8 cellular contexts compared by ENCODE assay signal in genomic region chr13:99982021-99982740, GRCh38. TPM values are rescaled to one million over a fixed set of nuclear protein-coding genes. Genes with fewer than 3 reads are reported as not detected.
A peak's percentile ranks its signal among the peaks of the same experiment; 100 is the strongest.
DNase-seq lines count a peak whose midpoint lies in the region; ATAC-seq and TF ChIP-seq lines count a peak whose summit lies in the region.

No MANE protein-coding gene starts in this region.

- H3K36me3 ChIP-seq in HUES6 (ENCODE audit: control insufficient read depth, insufficient read depth, low read length) (peaks cover 24% of the 10 kb centered on the region), body of pancreas (replicated peaks in 1 of 2; ENCODE audit: insufficient read depth in 1 of 2, low read depth in 2 of 2) (no peaks in the 10 kb centered on the region), lung (ENCODE audit: control insufficient read depth in 2 of 2, insufficient read depth in 2 of 2, low read length in 2 of 2) (no peaks in the 10 kb centered on the region)

- 2% methylated on average over 93 of the region's 101 CpGs; no CpG with 5 or more reads in 1 of the 2 donors for WGBS in body of pancreas, 2 donors
- 2% methylated on average over 75 to 101 of the region's 101 CpGs for WGBS in lung, 2 donors

- H3K4me3 ChIP-seq in AG09309 (ENCODE audit: control insufficient read depth, low read depth, low read length) (peak overlapping the region; percentile 75), HUES6 (ENCODE audit: low read depth, low read length) (peak overlapping the region; percentile 86), body of pancreas (no peak overlapping the region), lung (peak overlapping the region; percentile 28)

- no peak for TF ChIP-seq POLR2A in body of pancreas (IDR thresholded peaks at IDR 0.05)

- ATAC-seq in body of pancreas: peak; percentile 14
- no peak for ATAC-seq in lung (ENCODE audit: insufficient read depth, low FRiP score)

- peak overlapping the region; percentile 72; the same call in 1 of the 2 replicates for H3K27ac ChIP-seq in HUES6 (ENCODE audit: low read depth, low read length)
- no peak overlapping the region for H3K27ac ChIP-seq in body of pancreas
- no peak overlapping the region for H3K27ac ChIP-seq in lung (ENCODE audit: low read depth in 1 of 2, low read length in 1 of 2)

- intact Hi-C loops in body of pancreas (cut with DNase I): no loop called here

- DNase-seq in AG09309 (ENCODE audit: low read depth) (no peak), body of pancreas (no peak), lung (ENCODE audit: low spot score) (no peak), NCI-H2081 treated with DMSO at 0.1 percent for 48 hours (lab: John Stamatoyannopoulos, UW) (no peak), anterior cingulate cortex (lab: John Stamatoyannopoulos, UW) (no peak), KG1 (lab: John Stamatoyannopoulos, UW) (no peak)
- DNase-seq in activated CD4-positive, alpha-beta T cell treated with anti-CD3 and anti-CD28 coated beads for 4 hours: no peak

- TF ChIP-seq CTCF in AG09309 (IDR thresholded peaks at IDR 0.05; ENCODE audit: control insufficient read depth, insufficient read depth, low read depth, low read length, missing control alignments) (no peak), body of pancreas (IDR thresholded peaks at IDR 0.05) (no peak), lung (IDR thresholded peaks at IDR 0.05; ENCODE audit: control extremely low read depth, extremely low read depth) (no peak)

- peak overlapping the region; percentile 90 for H3K9ac ChIP-seq in HUES6 (ENCODE audit: low read length)

- peaks cover 75% of the 10 kb centered on the region for H3K27me3 ChIP-seq in HUES6 (ENCODE audit: control insufficient read depth, insufficient read depth, low read length)
- peaks cover 7 to 70% of the 10 kb centered on the region in 2 donors for H3K27me3 ChIP-seq in body of pancreas
- H3K27me3 ChIP-seq in lung (ENCODE audit: control insufficient read depth, insufficient read depth): peaks cover 29% of the 10 kb centered on the region

- H3K9me3 ChIP-seq in HUES6 (ENCODE audit: control insufficient read depth, insufficient read depth, low read depth, low read length) (no peaks in the 10 kb centered on the region), body of pancreas (no peaks in the 10 kb centered on the region), lung (ENCODE audit: control insufficient read depth in 2 of 2, insufficient read depth in 1 of 2, low read length in 1 of 2) (peaks cover 0 to 20% of the 10 kb centered on the region in 2 donors)

- H3K4me1 ChIP-seq in HUES6 (ENCODE audit: control insufficient read depth, insufficient read depth, low read length) (peaks cover 27% of the 10 kb centered on the region), body of pancreas (peaks cover 28% of the 10 kb centered on the region), lung (ENCODE audit: control insufficient read depth in 2 of 2, insufficient read depth in 2 of 2, low read length in 2 of 2) (peaks cover 0 to 21% of the 10 kb centered on the region in 2 donors)

RNA-seq across cellular contexts. Expression of gene ZIC2, which starts 0.6 kb away (rescaled TPM):
- total RNA-seq in body of pancreas (not detected), lung (under 1 TPM in 1 of 2 donors, not detected in 1; 0.06 TPM)
- not detected for polyA plus RNA-seq in lung

RNA-seq across cellular contexts. Expression of gene ZIC5, which starts 10.6 kb away (rescaled TPM):
- total RNA-seq in body of pancreas (not detected), lung (not detected)
- not detected for polyA plus RNA-seq in lung

Comparison
In these comparisons a context has a peak if more than half of its experiments do, and no peak if none do; other contexts are left out.
1. H3K4me3 ChIP-seq: peak in AG09309 (single experiment), HUES6 (single experiment) and lung (single experiment); none in body of pancreas (0 of 2).